In the genomic region with DNA sequence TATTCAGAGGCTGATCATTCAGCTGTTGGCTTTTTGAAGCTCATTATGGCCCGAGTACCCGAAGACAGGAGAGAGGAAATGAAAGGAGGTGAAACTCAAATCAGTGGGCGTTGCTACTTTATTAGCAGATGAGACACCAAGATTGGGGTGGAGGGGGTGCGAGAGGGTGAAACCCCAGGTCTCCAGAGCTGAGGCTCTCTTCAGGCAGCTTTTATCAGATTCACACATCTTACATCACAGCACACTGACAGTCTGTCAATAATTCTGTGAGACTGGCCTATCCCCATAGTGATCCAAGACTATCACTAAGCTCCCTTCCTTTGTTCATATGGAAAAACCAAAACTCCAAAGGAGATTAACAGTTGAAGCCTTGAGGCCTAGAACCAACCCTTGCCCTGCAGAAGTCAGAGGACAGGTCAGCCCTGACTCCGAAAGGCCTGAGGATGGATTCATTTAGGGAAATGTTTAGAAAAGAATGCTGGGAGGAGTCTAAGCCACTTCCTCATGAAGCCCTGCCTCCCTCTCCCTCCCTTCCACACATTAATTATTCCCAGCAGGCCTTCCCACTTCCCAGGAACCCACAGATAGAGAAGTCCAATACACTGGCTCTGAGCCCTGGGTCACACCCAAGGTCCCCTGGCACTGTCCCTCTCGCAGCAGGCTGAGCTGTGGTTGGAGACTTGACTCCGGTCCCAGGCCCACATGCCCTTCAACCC, we compare ENCODE assay signal across 9 cellular contexts. TPM values are rescaled to one million over a fixed set of nuclear protein-coding genes. Genes with fewer than 3 reads are reported as not detected.
A peak's percentile ranks its signal among the peaks of the same experiment; 100 is the strongest.
DNase-seq lines count a peak whose midpoint lies in the region; ATAC-seq, FAIRE-seq and TF ChIP-seq lines count a peak whose summit lies in the region.
"Had no signal": no experiment of that assay in that cellular context is flagged by ENCODE, and none has a peak within 500 bp of the region (broad histone marks: within the 10 kb centered on the region; RNA-seq: fewer than 3 reads in every experiment).

No MANE protein-coding gene starts in this region.

- H3K36me3 Mint-ChIP-seq in immature natural killer cell (peaks cover 7 to 19% (median 16%) of the 10 kb centered on the region in 3 donors), progenitor cell of endocrine pancreas (ENCODE audit: insufficient read depth) (peaks cover 6% of the 10 kb centered on the region)

- peak overlapping the region; percentile 18 to 20 for H3K27ac ChIP-seq in liver (ENCODE audit: low read depth in 1 of 2, low read length in 2 of 2)
- H3K27ac ChIP-seq in HepG2 (ENCODE audit: extremely low read length, insufficient read depth, low read length) = no peak overlapping the region
- H3K27ac ChIP-seq in stomach = peak overlapping the region; percentile 5 to 44 (median 30)
- H3K27ac ChIP-seq: SK-N-MC had no signal

- no peaks in the 10 kb centered on the region for H3K9me3 ChIP-seq in liver (ENCODE audit: control insufficient read depth in 4 of 4, low read length in 3 of 4)
- no peaks in the 10 kb centered on the region for H3K9me3 ChIP-seq in HepG2 (ENCODE audit: low read length)
- peaks cover 0 to 5% (median 0%) of the 10 kb centered on the region in 4 donors for H3K9me3 ChIP-seq in stomach

- CTCF ChIA-PET in HepG2 (lab: Yijun Ruan, JAX; ENCODE audit: low intra/inter-chr PET ratio, low total read pairs) = no interaction called here

- in situ Hi-C loops in HepG2 (cut with HindIII; ENCODE audit: extremely low pct_ligation_motif_present, low pct_unique_long_range_greater_than_20kb) = no loop called here

- BruUV-seq in HepG2 (replicated peaks; lab: Mats Ljungman, UMichigan) = no TSS peak

- no peak overlapping the region for H3K4me2 ChIP-seq in HepG2 (ENCODE audit: low read depth, low read length)

- WGBS in liver = 58% methylated on average over 7 of the region's 7 CpGs
- 49% methylated on average over 7 of the region's 7 CpGs for WGBS in HepG2 (ENCODE audit: low lambda C conversion rate)
- WGBS in stomach, 5 donors = 47 to 60% (median 52%) methylated on average over 7 of the region's 7 CpGs

- H3K4me3 ChIP-seq in liver (ENCODE audit: low read depth in 1 of 3, low read length in 3 of 3) (no peak overlapping the region), HepG2 (replicated peaks in 1 of 3; ENCODE audit: insufficient read depth in 1 of 3, low read depth in 2 of 3, low read length in 3 of 3) (no peak overlapping the region), stomach (no peak overlapping the region)
- H3K4me3 ChIP-seq: SK-N-MC had no signal

- no peak for TF ChIP-seq POLR2A in HepG2 (IDR thresholded peaks at IDR 0.05; ENCODE audit: insufficient read depth in 1 of 2, low read depth in 2 of 2, low read length in 2 of 2)
- TF ChIP-seq POLR2A in stomach (IDR thresholded peaks at IDR 0.05) = no peak

- no peak for ATAC-seq in HepG2

- H3K4me1 Mint-ChIP-seq in immature natural killer cell = peaks cover 42 to 68% of the 10 kb centered on the region in 2 donors
- H3K4me1 Mint-ChIP-seq in progenitor cell of endocrine pancreas (ENCODE audit: low read depth) = peaks cover 25% of the 10 kb centered on the region

- intact Hi-C loops in HepG2 (cut with micrococcal nuclease; ENCODE audit: unreplicated experiment) (no loop called here), stomach (cut with DNase I; ENCODE audit: low total_unique reads) (no loop called here)

- peak overlapping the region; percentile 60 to 87 (median 84) for H3K27ac Mint-ChIP-seq in immature natural killer cell
- no peak overlapping the region for H3K27ac Mint-ChIP-seq in progenitor cell of endocrine pancreas

- H3K36me3 ChIP-seq in liver (ENCODE audit: control insufficient read depth in 4 of 4, insufficient read depth in 3 of 4, low read depth in 1 of 4, low read length in 3 of 4) (no peaks in the 10 kb centered on the region), HepG2 (replicated peaks in 1 of 2; ENCODE audit: control insufficient read depth in 1 of 2, insufficient read depth in 2 of 2, low read length in 2 of 2) (no peaks in the 10 kb centered on the region), stomach (no peaks in the 10 kb centered on the region)

- TF ChIP-seq CTCF in liver (IDR thresholded peaks at IDR 0.05; ENCODE audit: low read depth, low read length, missing input control) (no peak), HepG2 (CRISPR knock-in tag; IDR thresholded peaks at IDR 0.05) (no peak), stomach (IDR thresholded peaks at IDR 0.05) (no peak), progenitor cell of endocrine pancreas (IDR thresholded peaks at IDR 0.05; ENCODE audit: unreplicated experiment) (no peak)

- no peaks in the 10 kb centered on the region for H3K79me2 ChIP-seq in HepG2 (ENCODE audit: insufficient read depth, low read length)

- H3K9ac ChIP-seq in liver (ENCODE audit: low read depth in 1 of 2, low read length in 2 of 2) = no peak overlapping the region
- H3K9ac ChIP-seq in HepG2 (ENCODE audit: insufficient read depth, low read depth, low read length) = no peak overlapping the region

- TF ChIP-seq RAD21 in liver (IDR thresholded peaks at IDR 0.05) (no peak), HepG2 (CRISPR knock-in tag; IDR thresholded peaks at IDR 0.05) (no peak)

- TF ChIP-seq EP300 in HepG2 (IDR thresholded peaks at IDR 0.05; ENCODE audit: low read depth in 2 of 2, low read length in 2 of 2) (no peak), HepG2 (CRISPR knock-in tag; IDR thresholded peaks at IDR 0.05; ENCODE audit: borderline replicate concordance) (no peak), stomach (IDR thresholded peaks at IDR 0.05) (no peak)

- FAIRE-seq in HepG2 (lab: Jason Lieb, UNC) = no peak

- H4K20me1 ChIP-seq in HepG2 (ENCODE audit: insufficient read depth, low read length) = no peaks in the 10 kb centered on the region

- H3K27me3 Mint-ChIP-seq in immature natural killer cell (ENCODE audit: low read depth in 3 of 3) = peaks cover 0 to 1% (median 0%) of the 10 kb centered on the region in 3 donors
- no peaks in the 10 kb centered on the region for H3K27me3 Mint-ChIP-seq in progenitor cell of endocrine pancreas

- H3K4me3 Mint-ChIP-seq in immature natural killer cell (peak overlapping the region; percentile 62 to 82 (median 74)), progenitor cell of endocrine pancreas (ENCODE audit: low read depth) (no peak overlapping the region)

- H3K4me1 ChIP-seq in liver (ENCODE audit: control insufficient read depth in 4 of 4, insufficient read depth in 4 of 4, low read length in 3 of 4) (peaks cover 1 to 8% (median 3%) of the 10 kb centered on the region in 4 donors), HepG2 (ENCODE audit: insufficient read depth, low read length) (peaks cover 8% of the 10 kb centered on the region), stomach (peaks cover 13 to 38% (median 26%) of the 10 kb centered on the region in 4 donors)

- H3K9me3 Mint-ChIP-seq in immature natural killer cell (peaks cover 0 to 5% (median 2%) of the 10 kb centered on the region in 6 donors), progenitor cell of endocrine pancreas (ENCODE audit: low read depth) (peaks cover 5% of the 10 kb centered on the region)

- H3K27me3 ChIP-seq in liver (ENCODE audit: control insufficient read depth in 4 of 4, insufficient read depth in 4 of 4, low read length in 3 of 4) (no peaks in the 10 kb centered on the region), HepG2 (ENCODE audit: control insufficient read depth in 1 of 2, insufficient read depth in 2 of 2, low read length in 2 of 2) (no peaks in the 10 kb centered on the region; a peak in 2 of 5 replicates), stomach (no peaks in the 10 kb centered on the region)

- DNase-seq in HepG2 (ENCODE audit: low spot score) (no peak), immature natural killer cell (peak in 2 of 3 donors; percentile 30 to 59), stomach (no peak), midbrain (lab: John Stamatoyannopoulos, UW) (no peak), HK-2 (ENCODE audit: unreplicated experiment) (no peak), progenitor cell of endocrine pancreas (ENCODE audit: low spot score, unreplicated experiment) (no peak)
- peak; percentile 49 to 53 for DNase-seq in activated T-cell treated with anti-CD3 and anti-CD28 coated beads, Interleukin-2, amount 50 U/mL, for 48 hours

- POLR2A ChIA-PET in HepG2 (lab: Yijun Ruan, JAX) = no interaction called here

- H2AFZ ChIP-seq in HepG2 (ENCODE audit: low read length) = no peak overlapping the region

TF ChIP-seq in HepG2, 621 proteins besides CTCF, POLR2A, EP300 and RAD21 (continues in another document):
- no peak for TF ChIP-seq NCOA1 (CRISPR knock-in tag; IDR thresholded peaks at IDR 0.05)
- no peak for TF ChIP-seq CREB1 (IDR thresholded peaks at IDR 0.05)
- no peak for TF ChIP-seq CREB1 (CRISPR knock-in tag; IDR thresholded peaks at IDR 0.05)
- no peak for TF ChIP-seq RORA (CRISPR knock-in tag; IDR thresholded peaks at IDR 0.05)

RNA-seq across cellular contexts. Expression of a gene that starts 23.2 kb away (rescaled TPM):
- 1 to 10 TPM; 1.0 to 1.3 TPM for total RNA-seq in liver
- under 1 TPM; 0.33 to 0.35 TPM for polyA plus RNA-seq in liver
- total RNA-seq in HepG2 (2016; rRNA removed; fragmentation: Illumina TruSeq; extraction: Trizol) = 0.02 TPM in 1 of 2 replicates, not detected in the other
- total RNA-seq in HepG2 (2016; cell fraction: cytosol; rRNA removed; fragmentation: Illumina TruSeq; extraction: Trizol; ENCODE audit: low read depth) = 0.09 TPM in 1 of 2 replicates, not detected in the other
- not detected in 2 replicates for total RNA-seq in HepG2 (2016; cell fraction: insoluble cytoplasmic fraction; rRNA removed; fragmentation: Illumina TruSeq; extraction: Trizol)
- 0.03 TPM in 1 of 2 replicates, not detected in the other for total RNA-seq in HepG2 (2016; cell fraction: membrane; rRNA removed; fragmentation: Illumina TruSeq; extraction: Trizol)
- 0.09 TPM in 1 of 2 replicates, not detected in the other for total RNA-seq in HepG2 (2016; cell fraction: nucleus; rRNA removed; fragmentation: Illumina TruSeq; extraction: Trizol)
- 0.03 TPM in 1 of 2 replicates, not detected in the other for polyA plus RNA-seq in HepG2 (2011; rRNA removed)
- polyA plus RNA-seq in HepG2 (2011; cell fraction: cytosol; rRNA removed) = 0.01 TPM in 1 of 2 replicates, not detected in the other
- polyA plus RNA-seq in HepG2 (2011; cell fraction: nucleus; rRNA removed) = 0.06 and 0.07 TPM in 2 replicates
- polyA plus RNA-seq in HepG2 (2012) = 0.05 and 0.07 TPM in 2 replicates
- polyA plus RNA-seq in HepG2 (2016; cell fraction: cytosol; fragmentation: Illumina TruSeq; extraction: Trizol; ENCODE audit: low read depth) = not detected in 2 replicates
- 0.08 TPM in 1 of 2 replicates, not detected in the other for polyA plus RNA-seq in HepG2 (2016; cell fraction: insoluble cytoplasmic fraction; fragmentation: Illumina TruSeq; extraction: Trizol; ENCODE audit: low read depth)
- not detected in 2 replicates for polyA plus RNA-seq in HepG2 (2016; cell fraction: membrane; fragmentation: Illumina TruSeq; extraction: Trizol; ENCODE audit: low read depth)
- 0.08 TPM in 1 of 2 replicates, not detected in the other for polyA plus RNA-seq in HepG2 (2016; cell fraction: nucleus; fragmentation: Illumina TruSeq; extraction: Trizol; ENCODE audit: insufficient read depth, low read depth)
- 0.16 and 3.9 TPM in 2 replicates for polyA minus RNA-seq in HepG2 (2011; rRNA and poly(A)+ RNA removed; ENCODE audit: low replicate concordance)
- not detected in 2 replicates for polyA minus RNA-seq in HepG2 (2011; cell fraction: cytosol; rRNA and poly(A)+ RNA removed)
- 0.12 and 0.13 TPM in 2 replicates for polyA minus RNA-seq in HepG2 (2011; cell fraction: nucleus; rRNA and poly(A)+ RNA removed)
- 1 to 10 TPM; 1.5 to 8.8 (median 2.1) TPM for polyA plus RNA-seq in immature natural killer cell
- 1 to 10 TPM; 4.1 to 8.1 (median 5.9) TPM for total RNA-seq in stomach
- polyA plus RNA-seq in stomach = 1 to 10 TPM; 2.1 to 4.1 (median 2.1) TPM
- total RNA-seq in progenitor cell of endocrine pancreas = 7.1 and 7.9 TPM in 2 replicates

Comparison
In these comparisons a context has a peak if more than half of its experiments do, and no peak if none do; other contexts are left out.
1. DNase-seq: peak in activated T-cell treated with anti-CD3 and anti-CD28 coated beads, Interleukin-2, amount 50 U/mL, for 48 hours (2 of 2) and immature natural killer cell (2 of 3); none in HepG2 (single experiment), stomach (single experiment), midbrain (single experiment), HK-2 (single experiment) and progenitor cell of endocrine pancreas (single experiment).